In genomic region chr1:21176589-21177555, GRCh38 we compare ENCODE assay signal across 1 cellular context.
TF ChIP-seq lines count a peak whose summit lies in the region.

TSS of gene EIF4G3 (minus strand) at chr1:21176897. CDS start at chr1:21002742, 174,155 bp downstream.

TF ChIP-seq in HepG2, 621 proteins besides CTCF, POLR2A, EP300 and RAD21 (continued from another document and continues in another):
- TF ChIP-seq, protein P1, sequence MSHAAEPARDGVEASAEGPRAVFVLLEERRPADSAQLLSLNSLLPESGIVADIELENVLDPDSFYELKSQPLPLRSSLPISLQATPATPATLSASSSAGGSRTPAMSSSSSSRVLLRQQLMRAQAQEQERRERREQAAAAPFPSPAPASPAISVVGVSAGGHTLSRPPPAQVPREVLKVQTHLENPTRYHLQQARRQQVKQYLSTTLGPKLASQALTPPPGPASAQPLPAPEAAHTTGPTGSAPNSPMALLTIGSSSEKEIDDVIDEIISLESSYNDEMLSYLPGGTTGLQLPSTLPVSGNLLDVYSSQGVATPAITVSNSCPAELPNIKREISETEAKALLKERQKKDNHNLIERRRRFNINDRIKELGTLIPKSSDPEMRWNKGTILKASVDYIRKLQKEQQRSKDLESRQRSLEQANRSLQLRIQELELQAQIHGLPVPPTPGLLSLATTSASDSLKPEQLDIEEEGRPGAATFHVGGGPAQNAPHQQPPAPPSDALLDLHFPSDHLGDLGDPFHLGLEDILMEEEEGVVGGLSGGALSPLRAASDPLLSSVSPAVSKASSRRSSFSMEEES (CRISPR knock-in tag; IDR thresholded peaks at IDR 0.05), result no peak
- TF ChIP-seq MAZ (IDR thresholded peaks at IDR 0.05; ENCODE audit: borderline replicate concordance, low read depth, low read length) (0 out of 2 replicates have a peak, but pooled peaks have one; percentile 37), MAZ (CRISPR knock-in tag; IDR thresholded peaks at IDR 0.05; ENCODE audit: low read depth) (no peak; the same call in 1 of the 2 replicates), RXRB (CRISPR knock-in tag; IDR thresholded peaks at IDR 0.05; ENCODE audit: borderline replicate concordance) (0 out of 2 replicates have a peak, but pooled peaks have one; percentile 20), TGIF2 (CRISPR knock-in tag; IDR thresholded peaks at IDR 0.05) (no peak), SIX4 (CRISPR knock-in tag; IDR thresholded peaks at IDR 0.05) (no peak), GFI1 (CRISPR knock-in tag; IDR thresholded peaks at IDR 0.05; ENCODE audit: borderline replicate concordance) (peak; percentile 17; the same call in 1 of the 2 replicates), CREBL2 (CRISPR knock-in tag; IDR thresholded peaks at IDR 0.05; ENCODE audit: borderline replicate concordance) (no peak), ZNF296 (CRISPR knock-in tag; conservative IDR thresholded peaks at IDR 0.05) (no peak), HDAC2 (CRISPR knock-in tag; IDR thresholded peaks at IDR 0.05) (0 out of 2 replicates have a peak, but pooled peaks have one; percentile 14), AHDC1 (CRISPR knock-in tag; IDR thresholded peaks at IDR 0.05; ENCODE audit: borderline replicate concordance) (no peak), PATZ1 (CRISPR knock-in tag; IDR thresholded peaks at IDR 0.05) (peak; percentile 90), KLF12 (CRISPR knock-in tag; IDR thresholded peaks at IDR 0.05; ENCODE audit: borderline replicate concordance) (no peak), YEATS2 (CRISPR knock-in tag; IDR thresholded peaks at IDR 0.05; ENCODE audit: borderline replicate concordance) (peak; percentile 100), SOX6 (IDR thresholded peaks at IDR 0.05) (no peak), SOX6 (CRISPR knock-in tag; IDR thresholded peaks at IDR 0.05) (peak; percentile 18; the same call in 1 of the 2 replicates), MXI1 (IDR thresholded peaks at IDR 0.05; ENCODE audit: borderline replicate concordance, low read depth, low read length) (peak; percentile 13; the same call in 1 of the 3 replicates), ZBTB38 (CRISPR knock-in tag; IDR thresholded peaks at IDR 0.05) (peak; percentile 95), NFATC3 (CRISPR knock-in tag; IDR thresholded peaks at IDR 0.05) (no peak), ZNF720 (CRISPR knock-in tag; IDR thresholded peaks at IDR 0.05) (no peak), ZNF619 (CRISPR knock-in tag; IDR thresholded peaks at IDR 0.05) (no peak), TEAD2 (CRISPR knock-in tag; IDR thresholded peaks at IDR 0.05) (no peak), ZNF569 (CRISPR knock-in tag; IDR thresholded peaks at IDR 0.05; ENCODE audit: borderline replicate concordance) (no peak), ZNF781 (CRISPR knock-in tag; IDR thresholded peaks at IDR 0.05; ENCODE audit: borderline replicate concordance, not compliant biosample characterization) (no peak), ZNF512B (CRISPR knock-in tag; IDR thresholded peaks at IDR 0.05; ENCODE audit: borderline replicate concordance) (no peak), KDM3A (CRISPR knock-in tag; IDR thresholded peaks at IDR 0.05; ENCODE audit: low read depth) (no peak), HOXA9 (CRISPR knock-in tag; IDR thresholded peaks at IDR 0.05; ENCODE audit: borderline replicate concordance) (no peak), ZNF510 (CRISPR knock-in tag; IDR thresholded peaks at IDR 0.05; ENCODE audit: low read depth) (peak; percentile 47; the same call in 1 of the 2 replicates), ZNF839 (CRISPR knock-in tag; IDR thresholded peaks at IDR 0.05; ENCODE audit: borderline replicate concordance) (no peak), TFAP4 (IDR thresholded peaks at IDR 0.05; ENCODE audit: borderline replicate concordance, low read depth) (peak; percentile 29; the same call in 1 of the 2 replicates), PHF5A (CRISPR knock-in tag; IDR thresholded peaks at IDR 0.05; ENCODE audit: low read depth, unreplicated experiment) (no peak), YY1 (IDR thresholded peaks at IDR 0.05; ENCODE audit: insufficient read depth, insufficient replicate concordance, low read depth, low read length) (peak; percentile 94), ZBTB43 (CRISPR knock-in tag; conservative IDR thresholded peaks at IDR 0.05) (0 out of 2 replicates have a peak, but pooled peaks have one; percentile 29), MLLT10 (CRISPR knock-in tag; IDR thresholded peaks at IDR 0.05) (no peak), ESRRA (CRISPR knock-in tag; IDR thresholded peaks at IDR 0.05; ENCODE audit: low read depth) (no peak), LCORL (IDR thresholded peaks at IDR 0.05) (no peak), LCORL (CRISPR knock-in tag; IDR thresholded peaks at IDR 0.05) (no peak), NCOA5 (CRISPR knock-in tag; IDR thresholded peaks at IDR 0.05) (no peak), GZF1 (CRISPR knock-in tag; IDR thresholded peaks at IDR 0.05) (no peak), DRAP1 (CRISPR knock-in tag; IDR thresholded peaks at IDR 0.05) (0 out of 2 replicates have a peak, but pooled peaks have one; percentile 20)
- TF ChIP-seq, protein P2, sequence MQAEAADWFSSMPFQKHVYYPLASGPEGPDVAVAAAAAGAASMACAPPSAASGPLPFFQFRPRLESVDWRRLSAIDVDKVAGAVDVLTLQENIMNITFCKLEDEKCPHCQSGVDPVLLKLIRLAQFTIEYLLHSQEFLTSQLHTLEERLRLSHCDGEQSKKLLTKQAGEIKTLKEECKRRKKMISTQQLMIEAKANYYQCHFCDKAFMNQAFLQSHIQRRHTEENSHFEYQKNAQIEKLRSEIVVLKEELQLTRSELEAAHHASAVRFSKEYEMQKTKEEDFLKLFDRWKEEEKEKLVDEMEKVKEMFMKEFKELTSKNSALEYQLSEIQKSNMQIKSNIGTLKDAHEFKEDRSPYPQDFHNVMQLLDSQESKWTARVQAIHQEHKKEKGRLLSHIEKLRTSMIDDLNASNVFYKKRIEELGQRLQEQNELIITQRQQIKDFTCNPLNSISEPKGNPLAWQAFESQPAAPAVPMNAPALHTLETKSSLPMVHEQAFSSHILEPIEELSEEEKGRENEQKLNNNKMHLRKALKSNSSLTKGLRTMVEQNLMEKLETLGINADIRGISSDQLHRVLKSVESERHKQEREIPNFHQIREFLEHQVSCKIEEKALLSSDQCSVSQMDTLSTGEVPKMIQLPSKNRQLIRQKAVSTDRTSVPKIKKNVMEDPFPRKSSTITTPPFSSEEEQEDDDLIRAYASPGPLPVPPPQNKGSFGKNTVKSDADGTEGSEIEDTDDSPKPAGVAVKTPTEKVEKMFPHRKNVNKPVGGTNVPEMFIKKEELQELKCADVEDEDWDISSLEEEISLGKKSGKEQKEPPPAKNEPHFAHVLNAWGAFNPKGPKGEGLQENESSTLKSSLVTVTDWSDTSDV (CRISPR knock-in tag; IDR thresholded peaks at IDR 0.05), result no peak
- TF ChIP-seq, protein P3, sequence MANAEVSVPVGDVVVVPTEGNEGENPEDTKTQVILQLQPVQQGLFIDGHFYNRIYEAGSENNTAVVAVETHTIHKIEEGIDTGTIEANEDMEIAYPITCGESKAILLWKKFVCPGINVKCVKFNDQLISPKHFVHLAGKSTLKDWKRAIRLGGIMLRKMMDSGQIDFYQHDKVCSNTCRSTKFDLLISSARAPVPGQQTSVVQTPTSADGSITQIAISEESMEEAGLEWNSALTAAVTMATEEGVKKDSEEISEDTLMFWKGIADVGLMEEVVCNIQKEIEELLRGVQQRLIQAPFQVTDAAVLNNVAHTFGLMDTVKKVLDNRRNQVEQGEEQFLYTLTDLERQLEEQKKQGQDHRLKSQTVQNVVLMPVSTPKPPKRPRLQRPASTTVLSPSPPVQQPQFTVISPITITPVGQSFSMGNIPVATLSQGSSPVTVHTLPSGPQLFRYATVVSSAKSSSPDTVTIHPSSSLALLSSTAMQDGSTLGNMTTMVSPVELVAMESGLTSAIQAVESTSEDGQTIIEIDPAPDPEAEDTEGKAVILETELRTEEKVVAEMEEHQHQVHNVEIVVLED (CRISPR knock-in tag; IDR thresholded peaks at IDR 0.05; ENCODE audit: borderline replicate concordance), result peak; percentile 38; the same call in 1 of the 2 replicates
